Comparison of ENCODE assay signal across 25 cellular contexts in the genomic region with DNA sequence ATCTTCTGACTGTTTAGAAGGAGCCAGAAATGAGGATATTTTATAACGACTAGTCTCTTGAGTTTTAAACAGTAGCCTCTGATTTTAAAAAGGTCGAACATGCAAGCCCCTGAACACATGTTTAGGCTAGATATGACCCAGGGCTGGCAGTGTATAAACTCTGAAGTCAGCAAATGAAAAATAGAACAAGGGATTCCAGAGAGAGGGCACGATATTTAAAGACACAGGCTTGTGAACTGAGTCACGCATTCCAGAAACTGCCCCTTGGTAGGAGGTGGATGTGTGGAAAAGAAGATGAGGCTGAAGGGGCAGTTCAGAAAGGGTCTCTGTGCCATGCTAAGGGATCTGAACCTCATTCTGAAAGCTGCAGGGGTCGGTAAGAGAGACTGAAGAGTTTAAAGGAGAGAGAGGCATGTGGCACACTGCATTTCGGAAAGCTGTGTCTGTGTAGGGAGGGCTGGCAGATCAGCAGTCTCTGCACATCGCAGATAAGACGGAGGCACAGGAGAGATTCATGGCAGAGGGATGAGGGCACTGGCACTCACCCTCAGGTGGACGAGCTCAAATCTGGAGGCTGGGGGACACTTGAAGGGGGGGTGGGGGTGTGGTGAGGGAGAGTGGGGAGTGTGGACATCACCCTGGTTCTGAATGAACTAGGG. TPM values are rescaled to one million over a fixed set of nuclear protein-coding genes. Genes with fewer than 3 reads are reported as not detected.
"Had no signal": no experiment of that assay in that cellular context is flagged by ENCODE, and none has a peak within 500 bp of the region (broad histone marks: within the 10 kb centered on the region; RNA-seq: fewer than 3 reads in every experiment).

No MANE protein-coding gene starts in this region.

- H3K36me3 ChIP-seq: colonic mucosa, esophagus squamous epithelium, gastroesophageal sphincter, spleen, vagina had no signal

- H3K4me3 ChIP-seq: colonic mucosa, dorsolateral prefrontal cortex, esophagus squamous epithelium, gastroesophageal sphincter, lung, spleen, testis, vagina had no signal

- ATAC-seq: activated naive CD4-positive, alpha-beta T cell treated with anti-CD3 and anti-CD28 coated beads, Interleukin-2, amount 50 U/mL, for 72 hours; gastroesophageal sphincter; left colon; sciatic nerve; WTC11 had no signal

- H3K27ac Mint-ChIP-seq: activated naive CD4-positive, alpha-beta T cell treated with anti-CD3 and anti-CD28 coated beads, Interleukin-2, amount 50 U/mL, for 72 hours; mesothelial cell of epicardium; nephron; WTC11 had no signal

- H3K27ac ChIP-seq: colonic mucosa, dorsolateral prefrontal cortex, esophagus squamous epithelium, gastroesophageal sphincter, spleen, testis, vagina had no signal

- H3K27me3 ChIP-seq: colonic mucosa, gastroesophageal sphincter, testis, vagina had no signal

- H3K4me1 Mint-ChIP-seq: central memory CD8-positive, alpha-beta T cell had no signal

- H3K4me3 Mint-ChIP-seq: central memory CD8-positive, alpha-beta T cell; mesothelial cell of epicardium; nephron; WTC11 had no signal

- H3K9me3 Mint-ChIP-seq: activated naive CD4-positive, alpha-beta T cell treated with anti-CD3 and anti-CD28 coated beads, Interleukin-2, amount 50 U/mL, for 72 hours; central memory CD8-positive, alpha-beta T cell; mesothelial cell of epicardium; nephron; WTC11 had no signal

- H3K4me1 ChIP-seq: colonic mucosa, esophagus squamous epithelium, gastroesophageal sphincter, spleen, testis, vagina had no signal

- DNase-seq: activated gamma-delta T cell treated with Interleukin-2 at 50 U/mL for 16 hours; activated T-cell treated with anti-CD3 and anti-CD28 coated beads, Interleukin-2, amount 50 U/mL, for 1 hour; aorta; colonic mucosa; dorsolateral prefrontal cortex; esophagus squamous epithelium; head of caudate nucleus; islet precursor cell; left colon; spleen; stimulated activated CD4-positive, alpha-beta T cell treated with anti-CD3 and anti-CD28 coated beads, Interleukin-4, amount 100 ng/mL, for 1 hour; stimulated activated naive CD4-positive, alpha-beta T cell; T-helper 9 cell; testis; trophoblast cell had no signal

- H3K9me3 ChIP-seq: colonic mucosa, esophagus squamous epithelium, gastroesophageal sphincter, spleen, testis, vagina had no signal

- H3K36me3 Mint-ChIP-seq: activated naive CD4-positive, alpha-beta T cell treated with anti-CD3 and anti-CD28 coated beads, Interleukin-2, amount 50 U/mL, for 72 hours; mesothelial cell of epicardium; WTC11 had no signal

RNA-seq across cellular contexts. Expression of gene ST8SIA2, which starts 22.1 kb away (rescaled TPM):
- total RNA-seq: activated naive CD4-positive, alpha-beta T cell treated with anti-CD3 and anti-CD28 coated beads, Interleukin-2, amount 50 U/mL, for 72 hours; aorta; esophagus squamous epithelium; gastroesophageal sphincter; sciatic nerve; spleen; T-helper 1 cell treated with Interleukin-12 subunit alpha and Interleukin-12 subunit beta and Interleukin-4 antibody, amounts not matched to agents 30 ng/mL and 1 ng/mL, for 36 hours; vagina had no signal
- polyA plus RNA-seq: lung, spleen had no signal
